11 cellular contexts compared by ENCODE assay signal in the genomic region with DNA sequence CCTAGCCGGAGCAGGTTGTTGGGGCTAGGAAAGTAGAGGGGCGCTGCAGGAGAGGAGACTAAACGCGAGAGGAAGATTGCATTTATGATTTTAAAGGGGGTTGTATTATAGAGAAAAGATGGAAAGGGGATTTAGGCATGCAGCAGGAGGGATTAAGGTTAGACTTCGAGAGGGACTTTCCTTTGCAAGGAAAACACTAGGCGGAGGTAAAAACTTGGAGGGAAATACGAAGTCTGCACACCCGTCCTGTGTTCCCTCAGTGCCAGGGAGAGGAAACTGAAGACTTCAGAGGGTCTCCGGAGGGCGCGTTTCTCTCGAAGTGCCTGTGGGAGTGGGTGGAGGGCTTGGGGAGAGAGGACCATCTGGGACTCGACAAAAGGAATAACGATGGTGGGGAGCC. TPM values are rescaled to one million over a fixed set of nuclear protein-coding genes. Genes with fewer than 3 reads are reported as not detected.
DNase-seq lines count a peak whose midpoint lies in the region; ATAC-seq and TF ChIP-seq lines count a peak whose summit lies in the region.
"Had no signal": no experiment of that assay in that cellular context is flagged by ENCODE, and none has a peak within 500 bp of the region (broad histone marks: within the 10 kb centered on the region; RNA-seq: fewer than 3 reads in every experiment).

No MANE protein-coding gene starts in this region.

- POLR2A ChIA-PET in Caco-2 (lab: Charles Lee): no interaction called here

- TF ChIP-seq CTCF in Caco-2 (IDR thresholded peaks at IDR 0.05; ENCODE audit: insufficient read depth in 1 of 2, low read depth in 1 of 2, low read length in 1 of 2, severe bottlenecking in 1 of 2, unreplicated experiment in 1 of 2) (no peak), psoas muscle (IDR thresholded peaks at IDR 0.05) (no peak)

- H3K27me3 ChIP-seq in Caco-2 (replicated peaks; ENCODE audit: control insufficient read depth, insufficient read depth, low read length) (peaks cover 2% of the 10 kb centered on the region), iPS DF 6.9 (ENCODE audit: control insufficient read depth, insufficient read depth, low read length) (peaks cover 17% of the 10 kb centered on the region; the same call in 1 of the 2 replicates), psoas muscle (ENCODE audit: insufficient read depth in 3 of 3, low read length in 2 of 3) (no peaks in the 10 kb centered on the region)

- H3K27me3 Mint-ChIP-seq in Caco-2 (ENCODE audit: insufficient read depth, unreplicated experiment) (peaks cover 35% of the 10 kb centered on the region), T-helper 17 cell (peaks cover 82% of the 10 kb centered on the region)

- no peak overlapping the region for H3K27ac ChIP-seq in iPS DF 6.9 (ENCODE audit: low read length)
- peak overlapping the region; percentile 50 for H3K27ac ChIP-seq in psoas muscle

- WGBS in iPS DF 6.9 (ENCODE audit: insufficient coverage, insufficient read length): 100% methylated on average over 3 of the region's 14 CpGs
- WGBS in psoas muscle, 3 donors: 7 to 16% (median 12%) methylated on average over 14 of the region's 14 CpGs

- H3K4me3 Mint-ChIP-seq in Caco-2 (ENCODE audit: unreplicated experiment) (peak overlapping the region; percentile 16), T-helper 17 cell (peak overlapping the region; percentile 83)

- H3K4me1 ChIP-seq in Caco-2 (no peaks in the 10 kb centered on the region), iPS DF 6.9 (ENCODE audit: control insufficient read depth, insufficient read depth, low read length) (peaks cover 10% of the 10 kb centered on the region; the same call in 1 of the 2 replicates), psoas muscle (peaks cover 18% of the 10 kb centered on the region)

- CTCF ChIA-PET in Caco-2 (lab: Charles Lee): no interaction called here

- H3K4me1 Mint-ChIP-seq in Caco-2 (ENCODE audit: low read depth, unreplicated experiment) (peaks cover 11% of the 10 kb centered on the region), T-helper 17 cell (peaks cover 12% of the 10 kb centered on the region)

- ATAC-seq in T-helper 17 cell (no peak), psoas muscle (no peak)

- intact Hi-C loops in Caco-2 (cut with micrococcal nuclease; ENCODE audit: unreplicated experiment) (no loop called here), psoas muscle (cut with DNase I) (no loop called here)

- H3K27ac Mint-ChIP-seq in Caco-2 (ENCODE audit: unreplicated experiment) (no peak overlapping the region), T-helper 17 cell (no peak overlapping the region)

- H3K9me3 Mint-ChIP-seq in Caco-2 (ENCODE audit: unreplicated experiment): no peaks in the 10 kb centered on the region

- no peaks in the 10 kb centered on the region for H3K36me3 Mint-ChIP-seq in Caco-2 (ENCODE audit: insufficient read depth, unreplicated experiment)
- peaks cover 14% of the 10 kb centered on the region for H3K36me3 Mint-ChIP-seq in T-helper 17 cell (ENCODE audit: low read depth)

- DNase-seq in Caco-2 (no peak), T-helper 17 cell (no peak), iPS DF 6.9 (ENCODE audit: low read depth, low spot score) (no peak), psoas muscle (no peak), NCI-H1694 (lab: John Stamatoyannopoulos, UW) (no peak), HuH-7.5 (ENCODE audit: low spot score) (no peak), glomerular visceral epithelial cell (ENCODE audit: extremely low spot score) (no peak), NOMO-1 (lab: John Stamatoyannopoulos, UW; ENCODE audit: unreplicated experiment in 2 of 2) (no peak)
- DNase-seq: NCI-H748 treated with DMSO at 0.1 percent for 48 hours had no signal

- H3K36me3 ChIP-seq in Caco-2 (ENCODE audit: control insufficient read depth, insufficient read depth, low read length) (no peaks in the 10 kb centered on the region), iPS DF 6.9 (ENCODE audit: control insufficient read depth, insufficient read depth, low read length) (no peaks in the 10 kb centered on the region), psoas muscle (ENCODE audit: insufficient read depth in 1 of 2, low read depth in 1 of 2) (peaks cover 0 to 3% of the 10 kb centered on the region in 2 donors)

- H3K4me3 ChIP-seq in Caco-2 (ENCODE audit: low read depth, low read length) (peak overlapping the region; percentile 22; the same call in 1 of the 2 replicates), iPS DF 6.9 (ENCODE audit: low read length) (peak overlapping the region; percentile 79; the same call in 1 of the 2 replicates), psoas muscle (peak overlapping the region; percentile 83)

- no TSS peak for BruUV-seq in Caco-2 (replicated peaks; lab: Mats Ljungman, UMichigan)

- H3K9me3 ChIP-seq in Caco-2: no peaks in the 10 kb centered on the region
- H3K9me3 ChIP-seq in T-helper 17 cell (ENCODE audit: control insufficient read depth, low read length, poor library complexity, severe bottlenecking): no peaks in the 10 kb centered on the region
- H3K9me3 ChIP-seq in iPS DF 6.9 (ENCODE audit: control insufficient read depth, insufficient read depth, low read length): no peaks in the 10 kb centered on the region
- H3K9me3 ChIP-seq in psoas muscle: no peaks in the 10 kb centered on the region

RNA-seq across cellular contexts. Expression of gene PPP1R1A, which starts 0.4 kb away (rescaled TPM):
- total RNA-seq in Caco-2 (2022): 0.43 TPM in 1 of 2 replicates, not detected in the other
- not detected for total RNA-seq in T-helper 17 cell
- total RNA-seq in psoas muscle: 100 to 1,000 TPM in 3 of 4 donors, 10 to 100 TPM in 1; 93.7 to 360 (median 247) TPM
- 100 to 1,000 TPM; 187 to 265 (median 203) TPM for polyA plus RNA-seq in psoas muscle
- total RNA-seq: Daoy had no signal
- polyA plus RNA-seq: keratinocyte had no signal

RNA-seq across cellular contexts. Expression of gene PDE1B, which starts 39.5 kb away (rescaled TPM):
- total RNA-seq in Caco-2 (2022) (not detected in 2 replicates), T-helper 17 cell (10 to 100 TPM; 11.6 to 12.5 TPM), psoas muscle (1 to 10 TPM; 1.2 to 2.6 (median 1.7) TPM)
- polyA plus RNA-seq in psoas muscle: 1 to 10 TPM; 1.1 to 1.8 (median 1.1) TPM
- polyA plus RNA-seq: keratinocyte had no signal

RNA-seq across cellular contexts. Expression of gene LACRT, which starts 45.8 kb away (rescaled TPM):
- total RNA-seq in Caco-2 (2022): not detected in 2 replicates
- not detected for total RNA-seq in T-helper 17 cell
- not detected for total RNA-seq in psoas muscle
- not detected for polyA plus RNA-seq in psoas muscle
- total RNA-seq: Daoy had no signal
- polyA plus RNA-seq: keratinocyte had no signal

RNA-seq across cellular contexts. Expression of gene DCD, which starts 59.3 kb away (rescaled TPM):
- not detected in 2 replicates for total RNA-seq in Caco-2 (2022)
- not detected for total RNA-seq in T-helper 17 cell
- not detected for total RNA-seq in psoas muscle
- polyA plus RNA-seq in psoas muscle: not detected
- total RNA-seq: Daoy had no signal
- polyA plus RNA-seq: keratinocyte had no signal

Comparison
In these comparisons a context has a peak if more than half of its experiments do, and no peak if none do; other contexts are left out.
1. H3K4me3 ChIP-seq: peak in every context shown above with its lines; median percentile 83 in psoas muscle; 79 in iPS DF 6.9; 22 in Caco-2.
2. RNA of gene PPP1R1A, which starts 0.4 kb away (total RNA-seq): 93.7 to 360 TPM in psoas muscle; 0.43 TPM in Caco-2 and not detected in T-helper 17 cell; every median in the first group is over 10 times any median in the second.